Comparison of ENCODE assay signal across 20 cellular contexts in genomic region chr1:193592325-193592724, GRCh38.
DNase-seq lines count a peak whose midpoint lies in the region; ATAC-seq and TF ChIP-seq lines count a peak whose summit lies in the region.
"Had no signal": no experiment of that assay in that cellular context is flagged by ENCODE, and none has a peak within 500 bp of the region (broad histone marks: within the 10 kb centered on the region; RNA-seq: fewer than 3 reads in every experiment).

No MANE protein-coding gene starts in this region.

- H3K27me3 ChIP-seq in mesendoderm (ENCODE audit: insufficient read depth, low read length, poor library complexity): no peaks in the 10 kb centered on the region
- no peaks in the 10 kb centered on the region for H3K27me3 ChIP-seq in brain microvascular endothelial cell (replicated peaks)

- WGBS in mesendoderm (ENCODE audit: extremely low coverage, insufficient coverage, low lambda C conversion rate): no CpG with 5 or more reads among the region's 2 CpGs

- no peaks in the 10 kb centered on the region for H3K27me3 Mint-ChIP-seq in T-cell

- H3K4me3 Mint-ChIP-seq in T-cell: peak overlapping the region in 2 of 3 donors; percentile 26 to 44

- H3K4me3 ChIP-seq in mesendoderm (ENCODE audit: low read length) (no peak overlapping the region), brain microvascular endothelial cell (ENCODE audit: low read depth, low read length) (no peak overlapping the region)
- H3K4me3 ChIP-seq: psoas muscle, thoracic aorta had no signal

- H3K18ac ChIP-seq in mesendoderm (ENCODE audit: low read length): no peak overlapping the region

- DNase-seq in SIG-M5 treated with dmso at 0.1 percent for 504 hours (lab: John Stamatoyannopoulos, UW; ENCODE audit: unreplicated experiment): peak; percentile 47
- no peak for DNase-seq in SIG-M5 (lab: John Stamatoyannopoulos, UW)
- DNase-seq in T-cell: no peak
- DNase-seq in left lobe of liver (ENCODE audit: low spot score): no peak
- no peak for DNase-seq in inferior parietal cortex (ENCODE audit: extremely low spot score)
- no peak for DNase-seq in mesendoderm
- DNase-seq in brain microvascular endothelial cell: no peak
- DNase-seq: 8988T; activated CD4-positive, alpha-beta T cell treated with anti-CD3 and anti-CD28 coated beads, Interleukin-2, amount 10 ng/mL, durations not matched to agents 24 days and 14 days; activated gamma-delta T cell treated with Interleukin-2 at 50 U/mL for 16 hours; hippocampal formation; Kasumi-1; left ventricle myocardium superior; NCI-H2029; NCI-H526; psoas muscle; RPMI8226 had no signal

- no peaks in the 10 kb centered on the region for H3K79me2 ChIP-seq in mesendoderm (ENCODE audit: control insufficient read depth, insufficient read depth, low read length)

- no peaks in the 10 kb centered on the region for H3K9me3 Mint-ChIP-seq in T-cell

- H3K4ac ChIP-seq in mesendoderm (ENCODE audit: low read depth, low read length): no peak overlapping the region

- in situ Hi-C loops in brain microvascular endothelial cell (cut with HindIII; ENCODE audit: low pct_ligation_motif_present, low sequenced_read_pairs): no loop called here

- POLR2A ChIA-PET in T-cell (lab: Charles Lee): interaction anchor here in 1 of 2 donors (0.6 kb wide), 1 partner anchor 13 kb away, joined by 3 read pairs; no protein-coding TSS in a partner anchor

- no peak overlapping the region for H2AK5ac ChIP-seq in mesendoderm (ENCODE audit: low read length)

- H3K79me1 ChIP-seq in mesendoderm (ENCODE audit: low read length): no peaks in the 10 kb centered on the region

- CTCF ChIA-PET in T-cell (lab: Charles Lee): no interaction called here

- TF ChIP-seq CTCF in brain microvascular endothelial cell (IDR thresholded peaks at IDR 0.05; ENCODE audit: low read depth, low read length, missing control alignments): no peak

- H2BK15ac ChIP-seq in mesendoderm (replicated peaks; ENCODE audit: low read depth): no peak overlapping the region

- H3K4me1 Mint-ChIP-seq in T-cell: peaks cover 19 to 49% (median 39%) of the 10 kb centered on the region in 3 donors

- peak overlapping the region; percentile 82 to 89 for H3K27ac Mint-ChIP-seq in T-cell
- H3K27ac Mint-ChIP-seq: activated CD4-positive, alpha-beta T cell treated with anti-CD3 and anti-CD28 coated beads, Interleukin-2, amount 10 ng/mL, durations not matched to agents 24 days and 14 days had no signal

- no peak overlapping the region for H3K27ac ChIP-seq in mesendoderm (ENCODE audit: low read depth, low read length)
- no peak overlapping the region for H3K27ac ChIP-seq in brain microvascular endothelial cell
- H3K27ac ChIP-seq: C4-2B, psoas muscle, thoracic aorta had no signal

- no peak overlapping the region for H2BK120ac ChIP-seq in mesendoderm (ENCODE audit: low read depth, low read length)

- no peak overlapping the region for H3K56ac ChIP-seq in mesendoderm (ENCODE audit: low read length)

- no peak overlapping the region for H2BK5ac ChIP-seq in mesendoderm (ENCODE audit: low read length)

- H3K36me3 Mint-ChIP-seq in T-cell: no peaks in the 10 kb centered on the region

- H4K5ac ChIP-seq in mesendoderm (ENCODE audit: low read length): no peak overlapping the region

- no peak overlapping the region for H4K8ac ChIP-seq in mesendoderm (ENCODE audit: low read depth, low read length)

- H3K36me3 ChIP-seq in mesendoderm (ENCODE audit: control insufficient read depth, insufficient read depth, low read length) (no peaks in the 10 kb centered on the region), brain microvascular endothelial cell (replicated peaks) (no peaks in the 10 kb centered on the region)
- H3K36me3 ChIP-seq: thoracic aorta had no signal

- H3K9ac ChIP-seq in mesendoderm (ENCODE audit: low read length): no peak overlapping the region

- ATAC-seq in GM21390 (IDR thresholded peaks at IDR 0.05; ENCODE audit: unreplicated experiment) (peak; percentile 59), T-cell (replicated peaks in 1 of 4) (peak in 3 of 4 experiments; percentile 33 to 81 (median 45)), left lobe of liver (peak; percentile 78)
- ATAC-seq: left ventricle myocardium superior, psoas muscle had no signal

- H3K4me1 ChIP-seq in mesendoderm (ENCODE audit: control insufficient read depth, low read depth, low read length): peaks cover 5% of the 10 kb centered on the region
- H3K4me1 ChIP-seq: psoas muscle had no signal

- no peak overlapping the region for H3K23ac ChIP-seq in mesendoderm (ENCODE audit: low read length)

- no peak overlapping the region for H3K4me2 ChIP-seq in mesendoderm (ENCODE audit: low read length)
